Comparison of ENCODE assay signal across 19 cellular contexts in genomic region chr12:109292342-109292711, GRCh38. TPM values are rescaled to one million over a fixed set of nuclear protein-coding genes. Genes with fewer than 3 reads are reported as not detected.
"Had no signal": no experiment of that assay in that cellular context is flagged by ENCODE, and none has a peak within 500 bp of the region (broad histone marks: within the 10 kb centered on the region; RNA-seq: fewer than 3 reads in every experiment).

No MANE protein-coding gene starts in this region.

- H3K36me3 ChIP-seq: gastrocnemius medialis, SJSA1, stomach had no signal

- H3K27ac ChIP-seq: gastrocnemius medialis, SJSA1, stomach had no signal

- H3K4me3 ChIP-seq: SJSA1 had no signal

- H3K9me3 Mint-ChIP-seq: activated naive CD8-positive, alpha-beta T cell treated with anti-CD3 and anti-CD28 coated beads for 36 hours; activated T-cell treated with anti-CD3 and anti-CD28 coated beads, Interleukin-2, amount 50 U/mL, for 72 hours; T-helper 2 cell treated with Interferon-gamma antibody and Interleukin-4, amounts not matched to agents 5 μg/mL and 100 μg/mL, for 36 hours had no signal

- DNase-seq: activated CD4-positive, alpha-beta T cell treated with anti-CD3 and anti-CD28 coated beads, Interleukin-2, amount 50 U/mL, for 4 hours; activated CD4-positive, CD25-positive, alpha-beta regulatory T cell treated with anti-CD3 and anti-CD28 coated beads, Interleukin-2, amount 50 U/mL, for 72 hours; activated gamma-delta T cell treated with Interleukin-2 at 50 U/mL for 16 hours; activated naive CD8-positive, alpha-beta T cell treated with anti-CD3 and anti-CD28 coated beads for 36 hours; activated T-cell treated with anti-CD3 and anti-CD28 coated beads, Interleukin-2, amount 50 U/mL, for 72 hours; gastrocnemius medialis; left colon; naive thymus-derived CD4-positive, alpha-beta T cell; stimulated activated CD4-positive, alpha-beta T cell treated with anti-CD3 and anti-CD28 coated beads, Interleukin-15, amount 100 ng/mL, for 24 hours; stomach; SW 1271 had no signal

- ATAC-seq: activated T-cell treated with anti-CD3 and anti-CD28 coated beads, Interleukin-2, amount 50 U/mL, for 72 hours; gastrocnemius medialis; naive thymus-derived CD4-positive, alpha-beta T cell had no signal

- H3K9me3 ChIP-seq: gastrocnemius medialis, SJSA1, stomach had no signal

- H3K4me1 ChIP-seq: SJSA1 had no signal

- H3K27me3 ChIP-seq: gastrocnemius medialis had no signal

- H3K4me1 Mint-ChIP-seq: activated naive CD8-positive, alpha-beta T cell treated with anti-CD3 and anti-CD28 coated beads for 36 hours had no signal

- H3K36me3 Mint-ChIP-seq: activated naive CD8-positive, alpha-beta T cell treated with anti-CD3 and anti-CD28 coated beads for 36 hours; naive thymus-derived CD4-positive, alpha-beta T cell had no signal

- H3K4me3 Mint-ChIP-seq: activated naive CD8-positive, alpha-beta T cell treated with anti-CD3 and anti-CD28 coated beads for 36 hours; activated T-cell treated with anti-CD3 and anti-CD28 coated beads, Interleukin-2, amount 50 U/mL, for 72 hours; T-helper 2 cell treated with Interferon-gamma antibody and Interleukin-4, amounts not matched to agents 5 μg/mL and 100 μg/mL, for 36 hours had no signal

RNA-seq across cellular contexts. Expression of gene FOXN4, which starts 16.8 kb away (rescaled TPM):
- total RNA-seq: activated naive CD8-positive, alpha-beta T cell treated with anti-CD3 and anti-CD28 coated beads for 36 hours; activated T-cell treated with anti-CD3 and anti-CD28 coated beads, Interleukin-2, amount 50 U/mL, for 72 hours; bronchial epithelial cell; chondrocyte; fibroblast of lung; gastrocnemius medialis; left colon; lung microvascular endothelial cell; mononuclear cell; naive thymus-derived CD4-positive, alpha-beta T cell; osteoblast; SJSA1; stomach had no signal
- polyA plus RNA-seq: fibroblast of lung; naive thymus-derived CD4-positive, alpha-beta T cell; stomach had no signal

RNA-seq across cellular contexts. Expression of gene MYO1H, which starts 55.4 kb away (rescaled TPM):
- total RNA-seq: activated naive CD8-positive, alpha-beta T cell treated with anti-CD3 and anti-CD28 coated beads for 36 hours; activated T-cell treated with anti-CD3 and anti-CD28 coated beads, Interleukin-2, amount 50 U/mL, for 72 hours; bronchial epithelial cell; chondrocyte; fibroblast of lung; gastrocnemius medialis; lung microvascular endothelial cell; osteoblast; SJSA1; stomach had no signal
- polyA plus RNA-seq: naive thymus-derived CD4-positive, alpha-beta T cell had no signal
